In genomic region chr3:43620953-43621405, GRCh38 we compare ENCODE assay signal across 1 cellular context.
TF ChIP-seq lines count a peak whose summit lies in the region.

No MANE protein-coding gene starts in this region.

TF ChIP-seq in IMR-90, 13 proteins besides CTCF, POLR2A, EP300 and RAD21 (continued from another document):
- TF ChIP-seq ELK1 (IDR thresholded peaks at IDR 0.05; ENCODE audit: borderline replicate concordance, low read depth, low read length) (no peak), USF2 (IDR thresholded peaks at IDR 0.05; ENCODE audit: low read depth, low read length) (no peak)
